ENCODE assay signal across 10 cellular contexts in the genomic region with DNA sequence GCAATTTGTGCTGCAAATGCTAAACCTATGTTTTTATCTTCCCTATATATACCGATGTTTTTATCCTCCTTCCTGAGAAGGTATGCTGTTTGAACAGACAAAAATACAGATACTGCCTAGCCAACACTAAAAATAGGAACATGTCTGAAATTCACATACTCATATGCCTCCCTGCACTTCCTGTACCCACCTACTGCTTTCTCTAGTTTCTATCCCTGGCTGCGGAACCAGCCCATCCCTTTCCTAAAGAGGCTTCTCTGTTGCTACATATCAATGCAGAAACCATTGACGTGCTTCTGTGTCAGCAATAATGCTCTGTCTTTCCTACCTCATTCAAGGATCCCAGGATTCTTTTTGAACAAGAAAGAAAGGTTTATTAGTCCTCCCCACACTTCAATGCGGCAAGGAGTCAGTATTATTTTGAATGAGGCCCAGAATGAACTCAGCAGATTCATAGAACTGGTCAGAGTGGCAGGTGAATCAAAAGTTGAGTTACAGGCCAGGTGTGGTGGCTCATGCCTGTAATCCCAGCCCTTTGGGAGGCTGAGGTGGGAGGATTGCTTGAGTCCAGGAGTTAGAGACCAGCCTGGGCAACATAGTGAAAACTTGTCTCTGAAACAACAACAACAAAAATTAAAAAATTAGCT.
DNase-seq lines count a peak whose midpoint lies in the region; ATAC-seq and TF ChIP-seq lines count a peak whose summit lies in the region.
"Had no signal": no experiment of that assay in that cellular context is flagged by ENCODE, and none has a peak within 500 bp of the region (broad histone marks: within the 10 kb centered on the region; RNA-seq: fewer than 3 reads in every experiment).

No MANE protein-coding gene starts in this region.

- no peaks in the 10 kb centered on the region for H3K27me3 Mint-ChIP-seq in activated T-helper 17 cell treated with anti-CD3 and anti-CD28 coated beads, Interleukin-2, amount 50 U/mL, for 72 hours
- no peaks in the 10 kb centered on the region for H3K27me3 Mint-ChIP-seq in MCF 10A (ENCODE audit: insufficient read depth, unreplicated experiment)

- no peak for TF ChIP-seq CTCF in GM10248 (IDR thresholded peaks at IDR 0.05; ENCODE audit: control extremely low read depth, extremely low read depth, low read depth, missing control alignments)
- TF ChIP-seq CTCF in MCF 10A (IDR thresholded peaks at IDR 0.05; ENCODE audit: unreplicated experiment), result no peak

- no peak overlapping the region for H3K27ac Mint-ChIP-seq in activated T-helper 17 cell treated with anti-CD3 and anti-CD28 coated beads, Interleukin-2, amount 50 U/mL, for 72 hours
- no peak overlapping the region for H3K27ac Mint-ChIP-seq in MCF 10A (ENCODE audit: low read depth, unreplicated experiment)
- H3K27ac Mint-ChIP-seq: natural killer cell treated with Interleukin-12 subunit alpha and Interleukin-12 subunit beta and Interleukin-15 and Interleukin-18, amount 100 ng/mL, for 72 hours had no signal

- no peaks in the 10 kb centered on the region for H3K36me3 Mint-ChIP-seq in activated T-helper 17 cell treated with anti-CD3 and anti-CD28 coated beads, Interleukin-2, amount 50 U/mL, for 72 hours (ENCODE audit: low read depth)
- H3K36me3 Mint-ChIP-seq in MCF 10A (ENCODE audit: insufficient read depth, unreplicated experiment), result no peaks in the 10 kb centered on the region
- H3K36me3 Mint-ChIP-seq: natural killer cell treated with Interleukin-12 subunit alpha and Interleukin-12 subunit beta and Interleukin-15 and Interleukin-18, amount 100 ng/mL, for 72 hours had no signal

- CTCF ChIA-PET in GM10248 (lab: Yijun Ruan, JAX) (no interaction called here), MCF 10A (lab: Yijun Ruan, JAX) (interaction anchor here (0.7 kb wide), 1 partner anchor 29 kb away, joined by 3 read pairs; no protein-coding TSS in a partner anchor)

- H3K4me3 Mint-ChIP-seq in activated T-helper 17 cell treated with anti-CD3 and anti-CD28 coated beads, Interleukin-2, amount 50 U/mL, for 72 hours, result no peak overlapping the region
- H3K4me3 Mint-ChIP-seq in MCF 10A (ENCODE audit: unreplicated experiment), result no peak overlapping the region
- H3K4me3 Mint-ChIP-seq: natural killer cell treated with Interleukin-12 subunit alpha and Interleukin-12 subunit beta and Interleukin-15 and Interleukin-18, amount 100 ng/mL, for 72 hours had no signal

- POLR2A ChIA-PET in GM10248 (lab: Yijun Ruan, JAX) (no interaction called here), MCF 10A (lab: Yijun Ruan, JAX) (no interaction called here)

- BruUV-seq in MCF 10A (replicated peaks; lab: Mats Ljungman, UMichigan), result no TSS peak

- no peaks in the 10 kb centered on the region for H3K9me3 Mint-ChIP-seq in activated T-helper 17 cell treated with anti-CD3 and anti-CD28 coated beads, Interleukin-2, amount 50 U/mL, for 72 hours
- no peaks in the 10 kb centered on the region for H3K9me3 Mint-ChIP-seq in MCF 10A (ENCODE audit: unreplicated experiment)
- H3K9me3 Mint-ChIP-seq: natural killer cell treated with Interleukin-12 subunit alpha and Interleukin-12 subunit beta and Interleukin-15 and Interleukin-18, amount 100 ng/mL, for 72 hours had no signal

- ATAC-seq in GM19395 (IDR thresholded peaks at IDR 0.05; ENCODE audit: unreplicated experiment) (peak; percentile 87), HG03097 (IDR thresholded peaks at IDR 0.05; ENCODE audit: low FRiP score, unreplicated experiment) (peak; percentile 82)
- peak; percentile 70 for ATAC-seq in activated T-helper 17 cell treated with anti-CD3 and anti-CD28 coated beads, Interleukin-2, amount 50 U/mL, for 72 hours (replicated peaks)
- ATAC-seq: natural killer cell treated with Interleukin-12 subunit alpha and Interleukin-12 subunit beta and Interleukin-15 and Interleukin-18, amount 100 ng/mL, for 72 hours had no signal

- DNase-seq in GM10248 (ENCODE audit: extremely low spot score) (peak; percentile 49), NCI-H2029 (lab: John Stamatoyannopoulos, UW) (no peak), GM19240 (ENCODE audit: insufficient read length, low spot score) (no peak), AG08395 (ENCODE audit: low spot score) (no peak), MCF 10A (ENCODE audit: unreplicated experiment) (no peak)
- DNase-seq: NCI-H1105 treated with DMSO at 0.1 percent for 48 hours had no signal

- peaks cover 13% of the 10 kb centered on the region for H3K4me1 Mint-ChIP-seq in activated T-helper 17 cell treated with anti-CD3 and anti-CD28 coated beads, Interleukin-2, amount 50 U/mL, for 72 hours
- no peaks in the 10 kb centered on the region for H3K4me1 Mint-ChIP-seq in MCF 10A (ENCODE audit: insufficient read depth, unreplicated experiment)

- intact Hi-C loops in MCF 10A (cut with micrococcal nuclease), result no loop called here
